ENCODE assay signal across 18 cellular contexts in the genomic region with DNA sequence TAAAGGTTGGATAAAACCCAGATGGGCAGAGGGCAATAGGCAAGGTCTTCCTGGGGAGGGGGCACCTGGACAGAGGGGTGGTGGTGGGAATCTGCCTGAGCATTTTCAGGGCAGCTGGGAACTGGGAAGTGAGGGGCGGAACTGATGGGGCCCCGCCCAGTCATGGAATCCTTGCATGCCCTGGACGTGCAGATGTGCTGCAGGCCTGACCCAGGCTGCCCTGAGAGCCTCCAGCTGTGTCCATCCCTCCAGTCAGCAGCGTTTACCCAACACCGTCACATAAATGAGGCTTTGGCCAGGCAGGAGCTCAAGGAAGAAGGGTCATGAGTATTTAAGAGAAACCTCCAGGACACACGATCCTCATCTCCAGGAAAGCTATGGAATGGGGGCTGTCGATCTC.
A peak's percentile ranks its signal among the peaks of the same experiment; 100 is the strongest.
DNase-seq lines count a peak whose midpoint lies in the region; ATAC-seq, FAIRE-seq and TF ChIP-seq lines count a peak whose summit lies in the region.
"Had no signal": no experiment of that assay in that cellular context is flagged by ENCODE, and none has a peak within 500 bp of the region (broad histone marks: within the 10 kb centered on the region; RNA-seq: fewer than 3 reads in every experiment).

No MANE protein-coding gene starts in this region.

- ATAC-seq in HepG2 (no peak), right lobe of liver (no peak)
- ATAC-seq: esophagus mucosa, T-helper 17 cell had no signal

- H3K27ac ChIP-seq in HepG2 (ENCODE audit: extremely low read length, insufficient read depth, low read length) = no peak overlapping the region
- H3K27ac ChIP-seq in right lobe of liver = no peak overlapping the region
- no peak overlapping the region for H3K27ac ChIP-seq in osteoblast (ENCODE audit: low read depth, low read length)

- peaks cover 6% of the 10 kb centered on the region; the same call in 1 of the 2 replicates for H3K4me1 ChIP-seq in HepG2 (ENCODE audit: insufficient read depth, low read length)
- no peaks in the 10 kb centered on the region for H3K4me1 ChIP-seq in right lobe of liver
- peaks cover 20% of the 10 kb centered on the region for H3K4me1 ChIP-seq in osteoblast (ENCODE audit: insufficient read depth, low read length)

- no peak for DNase-seq in HepG2 (ENCODE audit: low spot score)
- no peak for DNase-seq in right lobe of liver
- peak; percentile 36 for DNase-seq in fibroblast of the aortic adventitia (ENCODE audit: low read depth)
- DNase-seq in osteoblast (ENCODE audit: insufficient read length, low spot score, missing footprints) = peak; percentile 79
- DNase-seq in activated CD8-positive, alpha-beta memory T cell treated with anti-CD3 and anti-CD28 coated beads for 24 hours = no peak
- no peak for DNase-seq in NCI-H128 (lab: John Stamatoyannopoulos, UW; ENCODE audit: unreplicated experiment)
- no peak for DNase-seq in activated gamma-delta T cell treated with Interleukin-2 at 50 U/mL for 16 hours
- no peak for DNase-seq in RCC 7860 (ENCODE audit: low spot score)
- DNase-seq: activated CD4-positive, alpha-beta T cell treated with anti-CD3 and anti-CD28 coated beads for 1 hour; activated naive CD4-positive, alpha-beta T cell treated with anti-CD3 and anti-CD28 coated beads for 36 hours; DND-41; dorsolateral prefrontal cortex; NCI-H774; stimulated activated CD4-positive, alpha-beta T cell treated with anti-CD3 and anti-CD28 coated beads, Interleukin-4, amount 100 ng/mL, for 1 hour; stimulated activated CD8-positive, alpha-beta memory T cell treated with anti-CD3 and anti-CD28 coated beads, Interleukin-4, amount 100 ng/mL, for 48 hours; T-helper 17 cell had no signal

- FAIRE-seq in HepG2 (lab: Jason Lieb, UNC) (no peak), RCC 7860 (lab: Jason Lieb, UNC) (no peak)

- no peak overlapping the region for H3K4me2 ChIP-seq in HepG2 (ENCODE audit: low read depth, low read length)
- no peak overlapping the region for H3K4me2 ChIP-seq in osteoblast (ENCODE audit: insufficient read depth, low read length)

- CTCF ChIA-PET in HepG2 (lab: Yijun Ruan, JAX; ENCODE audit: low intra/inter-chr PET ratio, low total read pairs) = no interaction called here

- WGBS in HepG2 (ENCODE audit: low lambda C conversion rate) = 77% methylated on average over 4 of the region's 7 CpGs
- WGBS in right lobe of liver (ENCODE audit: insufficient coverage, low coverage, low lambda C conversion rate, missing lambda C conversion rate) = 100% methylated on average over 2 of the region's 7 CpGs

- in situ Hi-C loops in HepG2 (cut with HindIII; ENCODE audit: extremely low pct_ligation_motif_present, low pct_unique_long_range_greater_than_20kb) = no loop called here

- TF ChIP-seq POLR2A in HepG2 (IDR thresholded peaks at IDR 0.05; ENCODE audit: insufficient read depth in 1 of 2, low read depth in 2 of 2, low read length in 2 of 2) (no peak), right lobe of liver (IDR thresholded peaks at IDR 0.05) (no peak)

- TF ChIP-seq EP300 in HepG2 (IDR thresholded peaks at IDR 0.05; ENCODE audit: low read depth in 2 of 2, low read length in 2 of 2) = no peak
- TF ChIP-seq EP300 in HepG2 (CRISPR knock-in tag; IDR thresholded peaks at IDR 0.05; ENCODE audit: borderline replicate concordance) = no peak

- no peak for TF ChIP-seq RAD21 in HepG2 (CRISPR knock-in tag; IDR thresholded peaks at IDR 0.05)

- no peak overlapping the region for H2AFZ ChIP-seq in HepG2 (ENCODE audit: low read length)
- H2AFZ ChIP-seq in osteoblast (ENCODE audit: low read length) = no peak overlapping the region

- H3K9me3 ChIP-seq in HepG2 (ENCODE audit: low read length) (no peaks in the 10 kb centered on the region), right lobe of liver (no peaks in the 10 kb centered on the region), osteoblast (ENCODE audit: low read depth, low read length) (no peaks in the 10 kb centered on the region)
- H3K9me3 ChIP-seq: thoracic aorta had no signal

- TF ChIP-seq CTCF in HepG2 (CRISPR knock-in tag; IDR thresholded peaks at IDR 0.05) = no peak
- TF ChIP-seq CTCF in right lobe of liver (IDR thresholded peaks at IDR 0.05) = no peak
- TF ChIP-seq CTCF in fibroblast of the aortic adventitia (IDR thresholded peaks at IDR 0.05; ENCODE audit: insufficient read depth, low read length) = no peak
- TF ChIP-seq CTCF in osteoblast (IDR thresholded peaks at IDR 0.05; ENCODE audit: extremely low read depth, low read depth, low read length) = no peak

- intact Hi-C loops in HepG2 (cut with micrococcal nuclease; ENCODE audit: unreplicated experiment) = no loop called here
- intact Hi-C loops in right lobe of liver (cut with DNase I) = no loop called here

- no TSS peak for BruUV-seq in HepG2 (replicated peaks; lab: Mats Ljungman, UMichigan)

- H3K36me3 ChIP-seq in HepG2 (replicated peaks in 1 of 2; ENCODE audit: control insufficient read depth in 1 of 2, insufficient read depth in 2 of 2, low read length in 2 of 2) (no peaks in the 10 kb centered on the region), right lobe of liver (no peaks in the 10 kb centered on the region), osteoblast (ENCODE audit: insufficient read depth, low read length) (no peaks in the 10 kb centered on the region)
- H3K36me3 ChIP-seq: thoracic aorta had no signal

- H3K27me3 ChIP-seq in HepG2 (ENCODE audit: control insufficient read depth in 1 of 2, insufficient read depth in 2 of 2, low read length in 2 of 2) (no peaks in the 10 kb centered on the region), right lobe of liver (no peaks in the 10 kb centered on the region), osteoblast (ENCODE audit: insufficient read depth, low read length) (no peaks in the 10 kb centered on the region)
- H3K27me3 ChIP-seq: dorsolateral prefrontal cortex had no signal

- no peak overlapping the region for H3K9ac ChIP-seq in HepG2 (ENCODE audit: insufficient read depth, low read depth, low read length)

- H3K4me3 ChIP-seq in HepG2 (replicated peaks in 1 of 3; ENCODE audit: insufficient read depth in 1 of 3, low read depth in 2 of 3, low read length in 3 of 3) (no peak overlapping the region), right lobe of liver (no peak overlapping the region), fibroblast of the aortic adventitia (ENCODE audit: low read depth, low read length) (no peak overlapping the region), osteoblast (ENCODE audit: insufficient read depth, low read length) (no peak overlapping the region)
- H3K4me3 ChIP-seq: dorsolateral prefrontal cortex, thoracic aorta had no signal

- H4K20me1 ChIP-seq in HepG2 (ENCODE audit: insufficient read depth, low read length) (no peaks in the 10 kb centered on the region), osteoblast (ENCODE audit: insufficient read depth, low read length) (peaks cover 17% of the 10 kb centered on the region)

- POLR2A ChIA-PET in HepG2 (lab: Yijun Ruan, JAX) = no interaction called here

- H3K79me2 ChIP-seq in HepG2 (ENCODE audit: insufficient read depth, low read length) = no peaks in the 10 kb centered on the region
- H3K79me2 ChIP-seq in osteoblast (ENCODE audit: insufficient read depth, low read length) = peaks cover 16% of the 10 kb centered on the region

TF ChIP-seq in HepG2, 621 proteins besides CTCF, POLR2A, EP300 and RAD21:
- no peak for TF ChIP-seq ETV5 (CRISPR knock-in tag; IDR thresholded peaks at IDR 0.05; ENCODE audit: borderline replicate concordance)
- TF ChIP-seq EHMT2 (IDR thresholded peaks at IDR 0.05; ENCODE audit: borderline replicate concordance, low read depth, low read length) = no peak
- no peak for TF ChIP-seq ZNF496 (CRISPR knock-in tag; IDR thresholded peaks at IDR 0.05; ENCODE audit: insufficient replicate concordance)
- TF ChIP-seq ZNF687 (CRISPR knock-in tag; IDR thresholded peaks at IDR 0.05) = 0 out of 2 replicates have a peak, but pooled peaks have one; percentile 11

Comparison
In these comparisons a context has a peak if more than half of its experiments do, and no peak if none do; other contexts are left out.
1. DNase-seq: peak in fibroblast of the aortic adventitia (single experiment) and osteoblast (single experiment); none in HepG2 (single experiment), right lobe of liver (0 of 3), activated CD8-positive, alpha-beta memory T cell treated with anti-CD3 and anti-CD28 coated beads for 24 hours (single experiment), NCI-H128 (single experiment), activated gamma-delta T cell treated with Interleukin-2 at 50 U/mL for 16 hours (single experiment) and RCC 7860 (single experiment).